In the genomic region with DNA sequence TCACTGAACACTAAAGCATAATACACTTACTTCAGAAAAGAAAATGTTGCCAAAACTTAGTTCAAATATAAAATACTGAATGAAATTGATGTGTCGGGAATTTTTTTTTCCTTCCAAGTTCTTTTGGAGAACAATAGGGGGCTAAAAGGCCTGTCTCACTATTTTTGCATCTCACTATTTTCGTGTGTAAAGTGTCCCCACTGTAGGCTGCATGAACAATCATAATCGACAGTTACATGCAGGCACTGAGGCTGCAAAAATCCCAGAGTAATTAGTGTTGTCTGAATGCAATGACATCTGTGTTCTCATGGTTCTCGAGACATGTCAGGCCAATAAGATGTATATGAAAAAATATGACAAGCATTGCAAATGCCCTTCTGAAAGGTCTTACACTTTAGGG, we compare ENCODE assay signal across 32 cellular contexts. TPM values are rescaled to one million over a fixed set of nuclear protein-coding genes. Genes with fewer than 3 reads are reported as not detected.
"Had no signal": no experiment of that assay in that cellular context is flagged by ENCODE, and none has a peak within 500 bp of the region (broad histone marks: within the 10 kb centered on the region; RNA-seq: fewer than 3 reads in every experiment).

No MANE protein-coding gene starts in this region.

- H3K27ac ChIP-seq: cardiac muscle cell, coronary artery, dorsolateral prefrontal cortex, gastrocnemius medialis, hepatocyte, parathyroid adenoma, psoas muscle, thoracic aorta, uterus had no signal

- ATAC-seq: activated naive CD4-positive, alpha-beta T cell treated with anti-CD3 and anti-CD28 coated beads, Interleukin-2, amount 50 U/mL, for 72 hours; gastrocnemius medialis; left cardiac atrium; left ventricle myocardium superior; mucosa of descending colon; psoas muscle; right cardiac atrium; stimulated activated naive CD8-positive, alpha-beta T cell treated with anti-CD3 and anti-CD28 coated beads, Interleukin-15, Interleukin-2, amounts not matched to agents 100 U/mL and 50 U/mL, for 24 hours had no signal

- H3K9ac ChIP-seq: parathyroid adenoma had no signal

- H2AFZ ChIP-seq: hepatocyte, parathyroid adenoma had no signal

- H3K4me3 ChIP-seq: cardiac muscle cell, coronary artery, dorsolateral prefrontal cortex, gastrocnemius medialis, hepatocyte, mucosa of descending colon, psoas muscle, thoracic aorta, uterus had no signal

- H3K4me1 ChIP-seq: gastrocnemius medialis, parathyroid adenoma, psoas muscle, uterus had no signal

- H3K27me3 ChIP-seq: dorsolateral prefrontal cortex, gastrocnemius medialis, hepatocyte, uterus had no signal

- H3K9me3 ChIP-seq: gastrocnemius medialis, mucosa of descending colon, psoas muscle, uterus had no signal

- H3K36me3 ChIP-seq: cardiac muscle cell, gastrocnemius medialis, uterus had no signal

- DNase-seq: activated CD4-positive, alpha-beta memory T cell treated with anti-CD3 and anti-CD28 coated beads, Interleukin-2, amount 10 ng/mL, durations not matched to agents 7 days and 5 days; activated CD4-positive, alpha-beta T cell treated with anti-CD3 and anti-CD28 coated beads for 1 hour; activated CD4-positive, alpha-beta T cell treated with anti-CD3 and anti-CD28 coated beads, Interleukin-2, amount 10 ng/mL, durations not matched to agents 7 days and 5 days; activated CD8-positive, alpha-beta memory T cell treated with anti-CD3 and anti-CD28 coated beads, Interleukin-2, amount 50 U/mL, for 48 hours; activated gamma-delta T cell; activated T-cell treated with anti-CD3 and anti-CD28 coated beads, Interleukin-2, amount 50 U/mL, for 24 hours; aorta; cerebellar nuclear complex; dorsolateral prefrontal cortex; effector memory CD4-positive, alpha-beta T cell; gastrocnemius medialis; glutamatergic neuron; left cardiac atrium; left ventricle myocardium superior; mucosa of descending colon; naive B cell; nephron progenitor cell; nucleus accumbens; psoas muscle; right cardiac atrium; stimulated activated CD4-positive, alpha-beta T cell treated with anti-CD3 and anti-CD28 coated beads, Interleukin-12 subunit alpha, Interleukin-12 subunit beta, amount 100 ng/mL, for 4 hours; stimulated activated CD4-positive, alpha-beta T cell treated with anti-CD3 and anti-CD28 coated beads, Interleukin-4, amount 100 ng/mL, for 1 hour; stimulated activated naive CD8-positive, alpha-beta T cell treated with anti-CD3 and anti-CD28 coated beads, Interleukin-15, Interleukin-2, amounts not matched to agents 100 U/mL and 50 U/mL, for 24 hours; T-helper 2 cell; uterus had no signal

- H3K79me2 ChIP-seq: hepatocyte, parathyroid adenoma had no signal

- H3K4me2 ChIP-seq: hepatocyte had no signal

- FAIRE-seq: keratinocyte had no signal

RNA-seq across cellular contexts. Expression of gene MAB21L2, which starts 11.8 kb away (rescaled TPM):
- total RNA-seq: activated CD4-positive, alpha-beta memory T cell treated with anti-CD3 and anti-CD28 coated beads, Interleukin-2, amount 10 ng/mL, durations not matched to agents 7 days and 5 days; activated CD4-positive, alpha-beta T cell treated with anti-CD3 and anti-CD28 coated beads, Interleukin-2, amount 10 ng/mL, durations not matched to agents 7 days and 5 days; activated naive CD4-positive, alpha-beta T cell treated with anti-CD3 and anti-CD28 coated beads, Interleukin-2, amount 50 U/mL, for 72 hours; psoas muscle; uterus had no signal
- polyA plus RNA-seq: keratinocyte had no signal
